Comparison of ENCODE assay signal across 20 cellular contexts in the genomic region with DNA sequence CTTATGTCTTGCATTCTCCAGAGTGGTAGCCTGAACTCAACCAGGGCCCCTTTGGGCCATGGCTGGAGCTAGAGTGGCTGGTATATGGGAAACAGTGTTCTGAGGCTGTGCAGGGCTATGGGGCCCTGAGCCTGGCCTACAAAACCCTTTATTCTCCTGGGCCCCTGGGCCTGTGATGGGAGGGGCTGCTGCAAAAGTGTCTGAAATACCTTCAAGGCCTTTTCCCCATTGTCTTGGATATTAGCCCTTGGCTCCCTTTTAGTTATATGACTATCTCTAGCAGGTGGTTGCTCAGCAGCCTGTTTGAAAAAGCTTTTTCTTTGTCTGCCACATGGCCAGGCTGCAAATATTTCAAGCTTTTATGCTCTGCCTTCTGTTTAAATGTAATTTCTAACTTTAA. TPM values are rescaled to one million over a fixed set of nuclear protein-coding genes. Genes with fewer than 3 reads are reported as not detected.
DNase-seq lines count a peak whose midpoint lies in the region; ATAC-seq, FAIRE-seq and TF ChIP-seq lines count a peak whose summit lies in the region.
"Had no signal": no experiment of that assay in that cellular context is flagged by ENCODE, and none has a peak within 500 bp of the region (broad histone marks: within the 10 kb centered on the region; RNA-seq: fewer than 3 reads in every experiment).

No MANE protein-coding gene starts in this region.

- no peak overlapping the region for H2BK5ac ChIP-seq in H1 (ENCODE audit: low read depth, low read length)

- H4K91ac ChIP-seq in H1 (replicated peaks; ENCODE audit: insufficient read length, low read length): no peak overlapping the region

- FAIRE-seq in H1 (lab: Jason Lieb, UNC): peak; percentile 58
- FAIRE-seq: GM12878, GM19239 had no signal

- H3K9ac ChIP-seq in H1 (replicated peaks in 1 of 4; ENCODE audit: extremely low read depth in 1 of 4, low read depth in 3 of 4, low read length in 3 of 4): no peak overlapping the region
- H3K9ac ChIP-seq: BLaER1 had no signal

- no peak for TF ChIP-seq EP300 in H1 (IDR thresholded peaks at IDR 0.05; ENCODE audit: borderline replicate concordance in 1 of 2, low read depth in 2 of 2, low read length in 2 of 2)

- no peak overlapping the region for H4K5ac ChIP-seq in H1 (ENCODE audit: insufficient read length, low read depth, low read length)

- H3K36me3 Mint-ChIP-seq in GM23338 (ENCODE audit: low read depth) (peaks cover 21% of the 10 kb centered on the region; the same call in 2 of the 3 replicates), mesothelial cell of epicardium (peaks cover 12% of the 10 kb centered on the region)
- H3K36me3 Mint-ChIP-seq: CD4-positive, CD25-positive, alpha-beta regulatory T cell had no signal

- H4K8ac ChIP-seq in H1 (ENCODE audit: extremely low read depth, insufficient read depth, low read length): no peak overlapping the region

- TF ChIP-seq RAD21 in H1 (IDR thresholded peaks at IDR 0.05 in 1 of 2, conservative IDR thresholded peaks at IDR 0.05 in 1 of 2; ENCODE audit: low read depth in 2 of 2, low read length in 2 of 2): no peak

- no peak overlapping the region for H3K18ac ChIP-seq in H1 (ENCODE audit: extremely low read depth, low read length)

- H3K9me2 ChIP-seq in GM23338 (ENCODE audit: insufficient read depth): no peaks in the 10 kb centered on the region

- H3K4me3 Mint-ChIP-seq in GM23338 (no peak overlapping the region), mesothelial cell of epicardium (no peak overlapping the region)
- H3K4me3 Mint-ChIP-seq: B cell; CD8-positive, alpha-beta T cell had no signal

- H3K27ac Mint-ChIP-seq in GM23338 (no peak overlapping the region), mesothelial cell of epicardium (no peak overlapping the region)
- H3K27ac Mint-ChIP-seq: B cell; CD8-positive, alpha-beta T cell had no signal

- CTCF ChIA-PET in HEK293 (lab: Yijun Ruan, JAX) (no interaction called here), H1 (lab: Charles Lee; ENCODE audit: partially characterized antibody) (no interaction called here)

- no peak overlapping the region; the same call in 1 of the 2 replicates for H3K4me2 ChIP-seq in GM23338
- H3K4me2 ChIP-seq in H1 (ENCODE audit: insufficient read depth in 1 of 2, low read depth in 2 of 2, low read length in 2 of 2): no peak overlapping the region
- H3K4me2 ChIP-seq: BLaER1 had no signal

- DNase-seq in GM23338 (ENCODE audit: low spot score) (peak; percentile 37), H1 (ENCODE audit: low read depth in 1 of 2, low spot score in 2 of 2) (no peak), iPS-NIHi11 (ENCODE audit: low spot score) (peak; percentile 7), mesothelial cell of epicardium (ENCODE audit: low spot score in 2 of 2, unreplicated experiment in 2 of 2) (no peak), LoVo (ENCODE audit: low spot score) (no peak)
- DNase-seq: Caco-2; CD4-positive, CD25-positive, alpha-beta regulatory T cell; CD8-positive, alpha-beta T cell; DMS153; DND-41; GDM1; HCEC 1CT had no signal

- H3K14ac ChIP-seq in H1 (ENCODE audit: insufficient read length): no peak overlapping the region

- H3K4ac ChIP-seq in H1 (replicated peaks; ENCODE audit: insufficient read length, low read depth, low read length): no peak overlapping the region

- H3K56ac ChIP-seq in H1 (replicated peaks; ENCODE audit: insufficient read length, low read depth, low read length): no peak overlapping the region

- H3K23me2 ChIP-seq in H1 (ENCODE audit: low read depth, low read length): no peaks in the 10 kb centered on the region

- H3K9me3 Mint-ChIP-seq in GM23338 (no peaks in the 10 kb centered on the region; the same call in 2 of the 3 replicates), mesothelial cell of epicardium (peaks cover 53% of the 10 kb centered on the region)
- H3K9me3 Mint-ChIP-seq: CD8-positive, alpha-beta T cell had no signal

- H3K9me3 ChIP-seq in HEK293 (ENCODE audit: control insufficient read depth, insufficient read depth, low read depth, low read length) (peaks cover 2% of the 10 kb centered on the region; the same call in 1 of the 2 replicates), H1 (ENCODE audit: insufficient read depth in 2 of 2, low read depth in 1 of 2, low read length in 1 of 2) (no peaks in the 10 kb centered on the region)
- H3K9me3 ChIP-seq: Caco-2 had no signal

- H3K4me1 Mint-ChIP-seq in GM23338 (no peaks in the 10 kb centered on the region; the same call in 2 of the 3 replicates), mesothelial cell of epicardium (no peaks in the 10 kb centered on the region)
- H3K4me1 Mint-ChIP-seq: B cell had no signal

- no peak overlapping the region for H2BK20ac ChIP-seq in H1 (ENCODE audit: low read length)

- no peak for TF ChIP-seq POLR2A in H1 (IDR thresholded peaks at IDR 0.05; ENCODE audit: control extremely low read depth in 1 of 2, low read depth in 2 of 2, low read length in 2 of 2)

- H3K27ac ChIP-seq in GM23338 (ENCODE audit: low read depth) (no peak overlapping the region), HEK293 (ENCODE audit: extremely low read depth, low read depth, low read length) (no peak overlapping the region), H1 (ENCODE audit: low read depth, low read length) (no peak overlapping the region)
- H3K27ac ChIP-seq: BLaER1, C4-2B had no signal

- H3K4me3 ChIP-seq in GM23338 (no peak overlapping the region), HEK293 (ENCODE audit: low read depth, low read length) (no peak overlapping the region), H1 (ENCODE audit: extremely low read depth in 1 of 4, insufficient read depth in 2 of 4, low read depth in 3 of 4, low read length in 4 of 4) (no peak overlapping the region)
- H3K4me3 ChIP-seq: BLaER1, GM12878 had no signal

- H3K23ac ChIP-seq in H1 (ENCODE audit: insufficient read length): no peak overlapping the region

- POLR2A ChIA-PET in HEK293 (lab: Yijun Ruan, JAX): no interaction called here
- POLR2A ChIA-PET in H1 (lab: Charles Lee; ENCODE audit: partially characterized antibody): no interaction called here

- H2BK120ac ChIP-seq in H1 (replicated peaks; ENCODE audit: low read depth, low read length): no peak overlapping the region

- no peaks in the 10 kb centered on the region for H3F3A ChIP-seq in GM23338 (replicated peaks; ENCODE audit: low read depth)

- H3K27me3 ChIP-seq in GM23338 (ENCODE audit: insufficient read depth): no peaks in the 10 kb centered on the region
- no peaks in the 10 kb centered on the region for H3K27me3 ChIP-seq in H1 (replicated peaks in 1 of 4; ENCODE audit: control insufficient read depth in 3 of 4, extremely low read depth in 1 of 4, insufficient read depth in 3 of 4, low read length in 3 of 4)

- H4K20me1 ChIP-seq in GM23338 (replicated peaks; ENCODE audit: insufficient read depth) (no peaks in the 10 kb centered on the region), H1 (replicated peaks in 1 of 2; ENCODE audit: control insufficient read depth in 1 of 2, insufficient read depth in 2 of 2, low read length in 2 of 2) (no peaks in the 10 kb centered on the region)

- H3K27me3 Mint-ChIP-seq in GM23338 (ENCODE audit: insufficient read depth, low read depth, poor library complexity): no peaks in the 10 kb centered on the region
- no peaks in the 10 kb centered on the region for H3K27me3 Mint-ChIP-seq in mesothelial cell of epicardium (ENCODE audit: low read depth)
- H3K27me3 Mint-ChIP-seq: B cell; CD4-positive, CD25-positive, alpha-beta regulatory T cell had no signal

- H2AFZ ChIP-seq in GM23338: no peak overlapping the region
- no peak overlapping the region for H2AFZ ChIP-seq in H1 (ENCODE audit: low read length)

- H3K79me2 ChIP-seq in GM23338 (replicated peaks; ENCODE audit: insufficient read depth) (peaks cover 18% of the 10 kb centered on the region), H1 (ENCODE audit: control insufficient read depth in 1 of 2, insufficient read depth in 2 of 2, low read length in 2 of 2) (no peaks in the 10 kb centered on the region)

- TF ChIP-seq CTCF in GM23338 (conservative IDR thresholded peaks at IDR 0.05; ENCODE audit: low read depth in 2 of 2): no peak
- no peak for TF ChIP-seq CTCF in HEK293 (tag by site-specific recombination; IDR thresholded peaks at IDR 0.05)
- TF ChIP-seq CTCF in H1 (IDR thresholded peaks at IDR 0.05; ENCODE audit: control extremely low read depth in 1 of 3, insufficient read depth in 1 of 3, low read depth in 1 of 3, low read length in 3 of 3): no peak
- TF ChIP-seq CTCF in mesothelial cell of epicardium (IDR thresholded peaks at IDR 0.05; ENCODE audit: unreplicated experiment): no peak

- peak; percentile 66 for ATAC-seq in GM23338
- no peak for ATAC-seq in HG03045 (IDR thresholded peaks at IDR 0.05; ENCODE audit: unreplicated experiment)
- no peak for ATAC-seq in GM19467 (IDR thresholded peaks at IDR 0.05; ENCODE audit: unreplicated experiment)
- ATAC-seq: CD8-positive, alpha-beta T cell; GM12878 had no signal

- H2BK12ac ChIP-seq in H1 (ENCODE audit: low read depth, low read length): no peak overlapping the region

- H3K4me1 ChIP-seq in GM23338 (ENCODE audit: insufficient read depth) (no peaks in the 10 kb centered on the region), HEK293 (ENCODE audit: control insufficient read depth, insufficient read depth, low read length) (no peaks in the 10 kb centered on the region), H1 (replicated peaks in 1 of 4; ENCODE audit: control insufficient read depth in 3 of 4, insufficient read depth in 4 of 4, low read length in 3 of 4) (no peaks in the 10 kb centered on the region)
- H3K4me1 ChIP-seq: BLaER1, Caco-2 had no signal

- H3K36me3 ChIP-seq in GM23338 (ENCODE audit: insufficient read depth) (no peaks in the 10 kb centered on the region), HEK293 (ENCODE audit: control insufficient read depth in 2 of 2, insufficient read depth in 1 of 2, low read length in 2 of 2) (no peaks in the 10 kb centered on the region), H1 (ENCODE audit: control insufficient read depth in 2 of 4, insufficient read depth in 4 of 4, low read length in 3 of 4) (no peaks in the 10 kb centered on the region)
- H3K36me3 ChIP-seq: BLaER1 had no signal

- no peak overlapping the region for H2AK5ac ChIP-seq in H1 (ENCODE audit: low read depth, low read length)

- no peak overlapping the region for H2BK15ac ChIP-seq in H1 (ENCODE audit: low read length)

- H3K79me1 ChIP-seq in H1 (ENCODE audit: low read depth, low read length): no peaks in the 10 kb centered on the region

RNA-seq across cellular contexts. Expression of a gene that starts 22.5 kb away (rescaled TPM):
- 7.5 and 10.4 TPM in 2 replicates for total RNA-seq in GM23338 (2014; rRNA removed; shearing (Covaris generic))
- 11.0 and 11.1 TPM in 2 replicates for polyA plus RNA-seq in GM23338 (2016; fragmentation: Nextera tagmentation; extraction: Ambion mirVana)
- total RNA-seq in H1 (2021; fragmentation: NEBNext Ultra II Directional; extraction: Animal tissue kit (Norgen Biotek cat#: 25700)): 8.1 and 8.3 TPM in 2 replicates
- polyA plus RNA-seq in H1 (2011; rRNA removed): 1.9 and 2.4 TPM in 2 replicates
- 2.6 TPM for polyA plus RNA-seq in H1 (2011; cell fraction: cytosol; rRNA removed)
- 1.9 TPM for polyA plus RNA-seq in H1 (2011; cell fraction: nucleus; rRNA removed)
- 2.6 to 5.5 TPM (median 3.8 TPM) in 4 replicates for polyA plus RNA-seq in H1 (2012, experiment 1 of 2)
- 0.59 TPM for polyA plus RNA-seq in H1 (2012, experiment 2 of 2)
- polyA plus RNA-seq in H1 (2013, experiment 1 of 2): 4.7 TPM
- 4.1 TPM for polyA plus RNA-seq in H1 (2013, experiment 2 of 2)
- polyA minus RNA-seq in H1 (2011; rRNA and poly(A)+ RNA removed): 3.3 and 5.5 TPM in 2 replicates
- polyA minus RNA-seq in H1 (2011; cell fraction: cytosol; rRNA and poly(A)+ RNA removed): 2.7 TPM
- polyA minus RNA-seq in H1 (2011; cell fraction: nucleus; rRNA and poly(A)+ RNA removed): 5.0 TPM
- total RNA-seq in mesothelial cell of epicardium: 17.7 to 18.5 TPM (median 18.1 TPM) in 3 replicates

Comparison
In these comparisons a context has a peak if more than half of its experiments do, and no peak if none do; other contexts are left out.
1. DNase-seq: peak in GM23338 (single experiment) and iPS-NIHi11 (single experiment); none in H1 (0 of 2), mesothelial cell of epicardium (0 of 2) and LoVo (single experiment).